In the genomic region with DNA sequence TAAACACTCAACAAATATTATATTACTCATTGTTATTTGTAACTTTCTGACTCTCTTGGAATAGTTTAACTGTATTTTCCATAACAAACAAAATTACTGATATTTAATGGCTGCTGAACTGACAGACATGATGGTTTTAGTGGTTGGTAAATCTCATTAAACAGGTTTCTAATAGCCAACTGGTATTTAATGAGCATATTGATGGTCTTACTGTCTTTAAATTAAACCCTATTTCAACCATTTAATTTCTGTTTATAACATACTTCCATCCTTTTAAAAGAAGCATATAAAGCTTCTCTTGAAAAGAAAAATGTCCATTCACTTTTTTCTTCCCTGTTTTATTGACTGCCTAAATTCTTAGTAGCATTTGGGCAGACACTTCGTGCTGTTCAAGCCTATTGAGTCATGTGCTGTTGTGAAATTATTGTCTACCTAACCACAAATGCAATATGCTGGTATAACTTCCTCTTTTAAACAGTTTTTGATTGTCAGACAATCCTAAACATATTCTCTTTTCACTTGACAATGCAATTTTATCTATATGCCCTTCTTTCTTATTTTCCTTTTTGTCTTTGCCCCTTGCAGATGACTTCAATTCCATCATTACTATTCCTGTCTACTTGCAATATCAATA, we compare ENCODE assay signal across 8 cellular contexts.
A peak's percentile ranks its signal among the peaks of the same experiment; 100 is the strongest.
DNase-seq lines count a peak whose midpoint lies in the region; ATAC-seq and TF ChIP-seq lines count a peak whose summit lies in the region.

No MANE protein-coding gene starts in this region.

- TF ChIP-seq CTCF in GM06990 (IDR thresholded peaks at IDR 0.05; ENCODE audit: insufficient read depth, low read length, poor library complexity, severe bottlenecking) (no peak), fibroblast of pulmonary artery (IDR thresholded peaks at IDR 0.05; ENCODE audit: low read length, missing control alignments) (no peak)

- H3K4me3 ChIP-seq in GM06990 (replicated peaks; ENCODE audit: low read depth, low read length), result no peak overlapping the region
- no peak overlapping the region for H3K4me3 ChIP-seq in fibroblast of pulmonary artery (replicated peaks; ENCODE audit: low read depth, low read length)

- in situ Hi-C loops in KBM-7 (cut with MboI; ENCODE audit: low pct_unique_long_range_greater_than_20kb, low sequenced_read_pairs), result no loop called here

- no peaks in the 10 kb centered on the region for H3K27me3 ChIP-seq in GM06990 (replicated peaks; ENCODE audit: control insufficient read depth, insufficient read depth, low read length)

- peak; percentile 12 for DNase-seq in GM06990 (ENCODE audit: extremely low read depth, insufficient read length)
- DNase-seq in KBM-7, result peak; percentile 84
- peak; percentile 77 for DNase-seq in fibroblast of pulmonary artery (ENCODE audit: low read depth)
- DNase-seq in NCI-H2227 (lab: John Stamatoyannopoulos, UW; ENCODE audit: unreplicated experiment), result no peak
- DNase-seq in D341Med (ENCODE audit: low spot score), result no peak
- no peak for DNase-seq in H4 (ENCODE audit: low spot score)
- no peak for DNase-seq in dermis blood vessel endothelial cell

- H3K36me3 ChIP-seq in GM06990 (ENCODE audit: control insufficient read depth, insufficient read depth, low read length), result no peaks in the 10 kb centered on the region

- ATAC-seq in GM21786 (IDR thresholded peaks at IDR 0.05; ENCODE audit: unreplicated experiment), result peak; percentile 61

Comparison
In these comparisons a context has a peak if more than half of its experiments do, and no peak if none do; other contexts are left out.
1. DNase-seq: peak in GM06990 (single experiment), KBM-7 (single experiment) and fibroblast of pulmonary artery (single experiment); none in NCI-H2227 (single experiment), D341Med (single experiment), H4 (single experiment) and dermis blood vessel endothelial cell (single experiment).